17 cellular contexts compared by ENCODE assay signal in genomic region chr4:147987252-147987651, GRCh38.
DNase-seq lines count a peak whose midpoint lies in the region; ATAC-seq, FAIRE-seq and TF ChIP-seq lines count a peak whose summit lies in the region.
"Had no signal": no experiment of that assay in that cellular context is flagged by ENCODE, and none has a peak within 500 bp of the region (broad histone marks: within the 10 kb centered on the region; RNA-seq: fewer than 3 reads in every experiment).

No MANE protein-coding gene starts in this region.

- H3K79me2 ChIP-seq in K562 (ENCODE audit: control insufficient read depth, insufficient read depth, low read length), result no peaks in the 10 kb centered on the region

- TF ChIP-seq POLR2A in K562 (conservative IDR thresholded peaks at IDR 0.05), result no peak

- H3K9me1 ChIP-seq in K562 (ENCODE audit: control insufficient read depth, insufficient read depth, low read length), result no peaks in the 10 kb centered on the region

- no peak for TF ChIP-seq CTCF in K562 (IDR thresholded peaks at IDR 0.05 in 2 of 3, conservative IDR thresholded peaks at IDR 0.05 in 1 of 3; ENCODE audit: insufficient read depth in 2 of 3, low read depth in 1 of 3, low read length in 3 of 3)

- H3K36me3 ChIP-seq in K562 (ENCODE audit: control insufficient read depth, insufficient read depth, low read length), result no peaks in the 10 kb centered on the region

- intact Hi-C loops in K562 (cut with micrococcal nuclease), result no loop called here

- H4K20me1 ChIP-seq in K562 (replicated peaks; ENCODE audit: control insufficient read depth, insufficient read depth, low read length), result no peaks in the 10 kb centered on the region

- no peak overlapping the region for H3K4me3 ChIP-seq in K562
- H3K4me3 ChIP-seq: heart left ventricle had no signal

- H3K9me3 ChIP-seq in K562 (replicated peaks; ENCODE audit: control insufficient read depth, insufficient read depth, low read depth, low read length), result no peaks in the 10 kb centered on the region
- H3K9me3 ChIP-seq: heart left ventricle had no signal

- H3K27me3 ChIP-seq in K562 (ENCODE audit: control insufficient read depth in 2 of 2, insufficient read depth in 2 of 2, low read length in 2 of 2), result no peaks in the 10 kb centered on the region
- H3K27me3 ChIP-seq: heart left ventricle had no signal

- in situ Hi-C loops in K562 (cut with MboI), result no loop called here

- no peak for FAIRE-seq in K562 (lab: Jason Lieb, UNC)
- FAIRE-seq: G401.6 had no signal

- H3K4me2 ChIP-seq in K562 (ENCODE audit: insufficient read depth, low read length), result no peak overlapping the region

- no peak overlapping the region for H3K9ac ChIP-seq in K562 (ENCODE audit: insufficient read depth in 1 of 2, low read depth in 2 of 2, low read length in 2 of 2)

- peak; percentile 64 for ATAC-seq in GM18519 (IDR thresholded peaks at IDR 0.05; ENCODE audit: low FRiP score, unreplicated experiment)
- peak; percentile 71 for ATAC-seq in GM21529 (IDR thresholded peaks at IDR 0.05; ENCODE audit: unreplicated experiment)
- ATAC-seq in HG03139 (IDR thresholded peaks at IDR 0.05; ENCODE audit: unreplicated experiment), result peak; percentile 66
- ATAC-seq in K562, result no peak
- ATAC-seq in stimulated activated naive CD8-positive, alpha-beta T cell treated with anti-CD3 and anti-CD28 coated beads, Interleukin-15, Interleukin-2, amounts not matched to agents 100 U/mL and 50 U/mL, for 24 hours, result no peak
- ATAC-seq: heart left ventricle, WTC11 had no signal

- TF ChIP-seq RAD21 in K562 (CRISPR knock-in tag; conservative IDR thresholded peaks at IDR 0.05 in 1 of 2, IDR thresholded peaks at IDR 0.05 in 1 of 2), result no peak

- TF ChIP-seq EP300 in K562 (IDR thresholded peaks at IDR 0.05; ENCODE audit: low read length), result no peak

- POLR2A ChIA-PET in K562 (lab: Yijun Ruan, JAX), result interaction anchor here (0.6 kb wide), 1 partner anchor 16 kb away, joined by 3 read pairs; no protein-coding TSS in a partner anchor

- no peaks in the 10 kb centered on the region for H3K4me1 ChIP-seq in K562 (replicated peaks in 1 of 2; ENCODE audit: control insufficient read depth in 2 of 2, insufficient read depth in 2 of 2, low read length in 2 of 2)

- no peak overlapping the region for H3K27ac ChIP-seq in K562 (ENCODE audit: extremely low read depth, low read depth, low read length)
- H3K27ac ChIP-seq: heart left ventricle had no signal

- H2AFZ ChIP-seq in K562 (ENCODE audit: low read depth, low read length), result no peak overlapping the region

- no TSS peak for BruUV-seq in K562 (replicated peaks; lab: Mats Ljungman, UMichigan)

- CTCF ChIA-PET in K562 (lab: Yijun Ruan, JAX; ENCODE audit: low intra/inter-chr PET ratio), result no interaction called here

- DNase-seq in K562 (ENCODE audit: extremely low read depth in 1 of 4, low spot score in 3 of 4) (no peak), T-helper 2 cell (no peak), NCI-H187 treated with DMSO at 0.1 percent for 48 hours (lab: John Stamatoyannopoulos, UW) (no peak), D341Med (ENCODE audit: low spot score) (no peak)
- no peak for DNase-seq in stimulated activated naive CD8-positive, alpha-beta T cell treated with anti-CD3 and anti-CD28 coated beads, Interleukin-15, Interleukin-2, amounts not matched to agents 100 U/mL and 50 U/mL, for 24 hours
- DNase-seq: activated T-cell treated with anti-CD3 and anti-CD28 coated beads, Interleukin-2, amount 50 U/mL, for 48 hours; aorta; heart left ventricle; NCI-H1092 treated with DMSO at 0.1 percent for 48 hours; NCI-H69; SIG-M5; stimulated activated CD8-positive, alpha-beta memory T cell treated with anti-CD3 and anti-CD28 coated beads, Interleukin-4, amount 100 ng/mL, for 48 hours had no signal

- WGBS in K562 (ENCODE audit: insufficient coverage, low coverage, missing lambda C conversion rate), result 2% methylated on average over 4 of the region's 4 CpGs

TF ChIP-seq in K562, 482 proteins besides CTCF, POLR2A, EP300 and RAD21:
- TF ChIP-seq NR0B1 (IDR thresholded peaks at IDR 0.05; ENCODE audit: partially characterized antibody), result no peak
- TF ChIP-seq SPI1 (IDR thresholded peaks at IDR 0.05; ENCODE audit: borderline replicate concordance, low read depth, low read length), result peak; percentile 92
- TF ChIP-seq MNT (conservative IDR thresholded peaks at IDR 0.05), result no peak
- no peak for TF ChIP-seq PRMT5 (CRISPR knock-in tag; IDR thresholded peaks at IDR 0.05)
- TF ChIP-seq HNRNPH1 (optimal IDR thresholded peaks at IDR 0.05; ENCODE audit: low read depth, low read length), result no peak
- no peak for TF ChIP-seq MTA1 (IDR thresholded peaks at IDR 0.05; ENCODE audit: borderline replicate concordance)

Comparison
In these comparisons a context has a peak if more than half of its experiments do, and no peak if none do; other contexts are left out.
1. ATAC-seq: peak in GM18519 (single experiment), GM21529 (single experiment) and HG03139 (single experiment); none in K562 (single experiment) and stimulated activated naive CD8-positive, alpha-beta T cell treated with anti-CD3 and anti-CD28 coated beads, Interleukin-15, Interleukin-2, amounts not matched to agents 100 U/mL and 50 U/mL, for 24 hours (single experiment).